In the genomic region with DNA sequence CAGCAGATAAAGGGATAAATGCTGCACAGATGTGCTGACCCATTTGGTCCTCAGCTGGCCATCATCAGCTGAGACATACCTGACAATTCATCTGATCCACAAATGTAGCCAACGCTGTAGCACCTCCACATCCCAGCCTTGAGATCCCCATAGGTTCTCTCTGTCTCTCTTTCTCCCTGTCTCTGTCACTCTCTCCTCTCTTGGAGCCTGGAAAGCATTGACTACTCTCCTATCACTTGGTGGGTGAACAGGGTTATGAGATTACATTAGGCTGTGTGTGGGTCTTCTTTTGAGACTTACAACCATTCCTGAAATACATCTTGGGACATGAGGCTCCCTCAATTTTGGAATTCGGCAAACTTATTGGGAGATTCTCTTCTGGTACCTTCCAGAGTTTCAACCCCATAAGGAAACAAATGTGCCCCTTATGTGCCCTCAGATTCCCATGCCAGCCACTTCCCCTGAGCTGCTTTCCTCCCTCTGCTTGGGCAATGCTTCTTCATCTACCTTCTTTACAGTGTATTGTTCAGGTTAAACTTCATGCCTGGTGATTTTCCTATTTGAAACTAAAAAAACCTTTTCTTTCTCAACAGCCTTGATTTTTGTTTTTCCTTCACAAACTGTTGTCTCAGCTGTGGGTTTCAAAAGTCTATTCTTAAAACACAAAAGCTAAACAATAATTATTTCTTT, we compare ENCODE assay signal across 11 cellular contexts. TPM values are rescaled to one million over a fixed set of nuclear protein-coding genes. Genes with fewer than 3 reads are reported as not detected.
DNase-seq lines count a peak whose midpoint lies in the region; ATAC-seq and TF ChIP-seq lines count a peak whose summit lies in the region.
"Had no signal": no experiment of that assay in that cellular context is flagged by ENCODE, and none has a peak within 500 bp of the region (broad histone marks: within the 10 kb centered on the region; RNA-seq: fewer than 3 reads in every experiment).

No MANE protein-coding gene starts in this region.

- no peaks in the 10 kb centered on the region for H3K9me3 ChIP-seq in breast epithelium

- H3K4me1 Mint-ChIP-seq in mesothelial cell of epicardium (peaks cover 19% of the 10 kb centered on the region), type B pancreatic cell (ENCODE audit: unreplicated experiment) (peaks cover 10% of the 10 kb centered on the region)

- peak overlapping the region; percentile 87 to 88 for H3K27ac ChIP-seq in breast epithelium

- TF ChIP-seq POLR2A in breast epithelium (IDR thresholded peaks at IDR 0.05) = no peak

- no peaks in the 10 kb centered on the region for H3K27me3 ChIP-seq in breast epithelium

- DNase-seq in NCI-H146 (lab: John Stamatoyannopoulos, UW) = peak; percentile 26
- no peak for DNase-seq in NCI-H146 treated with DMSO at 0.1 percent for 48 hours (lab: John Stamatoyannopoulos, UW; ENCODE audit: unreplicated experiment)
- DNase-seq in breast epithelium (ENCODE audit: low spot score in 2 of 2) = no peak
- no peak for DNase-seq in mesothelial cell of epicardium (ENCODE audit: low spot score in 2 of 2, unreplicated experiment in 2 of 2)
- DNase-seq in type B pancreatic cell (ENCODE audit: extremely low spot score, unreplicated experiment) = no peak
- DNase-seq in stimulated activated CD4-positive, alpha-beta T cell treated with anti-CD3 and anti-CD28 coated beads, Interleukin-2, amount 100 ng/mL, for 24 hours = no peak
- DNase-seq in activated CD4-positive, CD25-positive, alpha-beta regulatory T cell (lab: John Stamatoyannopoulos, UW) = no peak
- DNase-seq: 8988T had no signal

- intact Hi-C loops in breast epithelium (cut with DNase I; ENCODE audit: low total_unique reads) = no loop called here

- H3K4me1 ChIP-seq in breast epithelium = no peaks in the 10 kb centered on the region

- H3K4me3 Mint-ChIP-seq in mesothelial cell of epicardium = no peak overlapping the region
- H3K4me3 Mint-ChIP-seq in type B pancreatic cell = peak overlapping the region; percentile 32
- H3K4me3 Mint-ChIP-seq: activated naive CD4-positive, alpha-beta T cell treated with anti-CD3 and anti-CD28 coated beads for 36 hours had no signal

- H3K27me3 Mint-ChIP-seq in mesothelial cell of epicardium (ENCODE audit: low read depth) (no peaks in the 10 kb centered on the region), type B pancreatic cell (no peaks in the 10 kb centered on the region)

- H3K9me3 Mint-ChIP-seq in mesothelial cell of epicardium (no peaks in the 10 kb centered on the region), type B pancreatic cell (peaks cover 3% of the 10 kb centered on the region)
- H3K9me3 Mint-ChIP-seq: activated naive CD4-positive, alpha-beta T cell treated with anti-CD3 and anti-CD28 coated beads for 36 hours had no signal

- H3K27ac Mint-ChIP-seq in mesothelial cell of epicardium (peak overlapping the region; percentile 98), type B pancreatic cell (peak overlapping the region; percentile 88)

- H3K36me3 Mint-ChIP-seq in mesothelial cell of epicardium = no peaks in the 10 kb centered on the region
- no peaks in the 10 kb centered on the region for H3K36me3 Mint-ChIP-seq in type B pancreatic cell

- TF ChIP-seq CTCF in breast epithelium (IDR thresholded peaks at IDR 0.05) = no peak
- TF ChIP-seq CTCF in mesothelial cell of epicardium (IDR thresholded peaks at IDR 0.05; ENCODE audit: unreplicated experiment) = no peak
- TF ChIP-seq CTCF in type B pancreatic cell (conservative IDR thresholded peaks at IDR 0.05) = no peak

- ATAC-seq in HG03521 (IDR thresholded peaks at IDR 0.05; ENCODE audit: unreplicated experiment) = no peak
- ATAC-seq: activated CD4-positive, CD25-positive, alpha-beta regulatory T cell treated with anti-CD3 and anti-CD28 coated beads, Interleukin-2, amount 50 U/mL, for 24 hours had no signal

- no peaks in the 10 kb centered on the region for H3K36me3 ChIP-seq in breast epithelium

- H3K4me3 ChIP-seq in breast epithelium = peak overlapping the region in 2 of 3 donors; percentile 39 to 47

RNA-seq across cellular contexts. Expression of gene FGF2, which starts 29.1 kb away (rescaled TPM):
- 10 to 100 TPM; 21.6 to 53.6 (median 33.0) TPM for total RNA-seq in breast epithelium
- 11.3 to 13.0 TPM (median 11.9 TPM) in 3 replicates for total RNA-seq in mesothelial cell of epicardium
- 0.98 and 6.5 TPM in 2 replicates for total RNA-seq in type B pancreatic cell (ENCODE audit: low replicate concordance)
